ENCODE assay signal across 25 cellular contexts in the genomic region with DNA sequence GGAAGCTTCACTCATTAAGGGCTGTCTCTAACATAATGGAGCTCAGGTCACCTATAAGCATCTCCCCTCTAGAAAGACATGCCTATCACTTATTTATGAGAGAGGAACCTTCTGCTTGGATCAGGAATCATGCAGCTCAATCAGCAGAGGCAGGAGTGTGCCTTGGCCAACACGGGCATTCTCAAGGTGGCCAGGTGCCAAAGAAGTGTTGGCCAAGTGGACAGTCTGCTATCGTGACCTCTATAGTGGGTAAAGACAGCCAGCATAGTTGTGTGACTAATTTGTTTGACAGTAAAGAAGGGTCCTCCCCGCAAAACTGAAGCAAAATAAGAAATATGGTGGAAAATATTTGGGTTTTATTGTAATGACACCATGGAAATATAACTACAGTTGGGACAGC. TPM values are rescaled to one million over a fixed set of nuclear protein-coding genes. Genes with fewer than 3 reads are reported as not detected.
"Had no signal": no experiment of that assay in that cellular context is flagged by ENCODE, and none has a peak within 500 bp of the region (broad histone marks: within the 10 kb centered on the region; RNA-seq: fewer than 3 reads in every experiment).

No MANE protein-coding gene starts in this region.

- DNase-seq: activated CD4-positive, alpha-beta T cell treated with anti-CD3 and anti-CD28 coated beads for 4 hours; activated CD8-positive, alpha-beta memory T cell treated with anti-CD3 and anti-CD28 coated beads, Interleukin-2, amount 50 U/mL, for 4 hours; activated CD8-positive, alpha-beta T cell treated with anti-CD3 and anti-CD28 coated beads for 36 hours; activated naive CD4-positive, alpha-beta T cell; activated T-cell treated with anti-CD3 and anti-CD28 coated beads, Interleukin-2, amount 50 U/mL, for 1 hour; aorta; MG63; MV-4-11; NCI-H1092 treated with DMSO at 0.1 percent for 48 hours; NCI-H1417 treated with DMSO at 0.1 percent for 48 hours; NCI-H1694; NCI-H2029; NCI-H2107; NCI-H2171 treated with DMSO at 0.1 percent for 48 hours; NCI-H345; NCI-H510A; NCI-H526 treated with DMSO at 0.1 percent for 48 hours; NCI-H82; Peyer's patch; SHP77 treated with DMSO at 0.1 percent for 48 hours had no signal

- H3K36me3 Mint-ChIP-seq: activated naive CD4-positive, alpha-beta T cell treated with anti-CD3 and anti-CD28 coated beads, Interleukin-2, amount 50 U/mL, for 24 hours had no signal

- H3K4me2 ChIP-seq: KMS-11 had no signal

- H3K27ac ChIP-seq: KMS-11, Peyer's patch, RWPE1 had no signal

- H3K4me3 ChIP-seq: MG63, Peyer's patch had no signal

- H3K9me3 ChIP-seq: Peyer's patch had no signal

- H3K27me3 Mint-ChIP-seq: activated CD8-positive, alpha-beta T cell treated with anti-CD3 and anti-CD28 coated beads for 36 hours; activated naive CD4-positive, alpha-beta T cell treated with anti-CD3 and anti-CD28 coated beads, Interleukin-2, amount 50 U/mL, for 24 hours had no signal

- H3K9ac ChIP-seq: KMS-11 had no signal

- H3K27me3 ChIP-seq: MG63, Peyer's patch had no signal

- ATAC-seq: activated CD4-positive, CD25-positive, alpha-beta regulatory T cell treated with anti-CD3 and anti-CD28 coated beads, Interleukin-2, amount 50 U/mL, for 24 hours; activated CD8-positive, alpha-beta T cell treated with anti-CD3 and anti-CD28 coated beads for 36 hours had no signal

- H3K27ac Mint-ChIP-seq: activated CD8-positive, alpha-beta T cell treated with anti-CD3 and anti-CD28 coated beads for 36 hours; activated naive CD4-positive, alpha-beta T cell treated with anti-CD3 and anti-CD28 coated beads, Interleukin-2, amount 50 U/mL, for 24 hours; T-helper 1 cell treated with Interleukin-12 subunit alpha and Interleukin-12 subunit beta and Interleukin-4 antibody, amounts not matched to agents 30 μg/mL and 1 μg/mL, for 36 hours had no signal

- H3K4me3 Mint-ChIP-seq: activated CD8-positive, alpha-beta T cell treated with anti-CD3 and anti-CD28 coated beads for 36 hours; activated naive CD4-positive, alpha-beta T cell treated with anti-CD3 and anti-CD28 coated beads, Interleukin-2, amount 50 U/mL, for 24 hours; T-helper 1 cell treated with Interleukin-12 subunit alpha and Interleukin-12 subunit beta and Interleukin-4 antibody, amounts not matched to agents 30 μg/mL and 1 μg/mL, for 36 hours had no signal

- H3K4me1 Mint-ChIP-seq: activated naive CD4-positive, alpha-beta T cell treated with anti-CD3 and anti-CD28 coated beads, Interleukin-2, amount 50 U/mL, for 24 hours had no signal

- H3K4me1 ChIP-seq: Peyer's patch had no signal

- H3K9me3 Mint-ChIP-seq: activated CD8-positive, alpha-beta T cell treated with anti-CD3 and anti-CD28 coated beads for 36 hours; T-helper 1 cell treated with Interleukin-12 subunit alpha and Interleukin-12 subunit beta and Interleukin-4 antibody, amounts not matched to agents 30 μg/mL and 1 μg/mL, for 36 hours had no signal

- H3K36me3 ChIP-seq: MG63, Peyer's patch had no signal

RNA-seq across cellular contexts. Expression of a gene that starts 14.7 kb away (rescaled TPM):
- total RNA-seq: activated CD8-positive, alpha-beta T cell treated with anti-CD3 and anti-CD28 coated beads for 36 hours had no signal
